Comparison of ENCODE assay signal across 28 cellular contexts in genomic region chr3:49012441-49013017, GRCh38. TPM values are rescaled to one million over a fixed set of nuclear protein-coding genes. Genes with fewer than 3 reads are reported as not detected.
DNase-seq lines count a peak whose midpoint lies in the region; FAIRE-seq and TF ChIP-seq lines count a peak whose summit lies in the region.
"Had no signal": no experiment of that assay in that cellular context is flagged by ENCODE, and none has a peak within 500 bp of the region (broad histone marks: within the 10 kb centered on the region; RNA-seq: fewer than 3 reads in every experiment).

No MANE protein-coding gene starts in this region.

- no peak overlapping the region for H3K4me3 ChIP-seq in trophoblast cell (ENCODE audit: low read depth, low read length)
- H3K4me3 ChIP-seq in ascending aorta = no peak overlapping the region
- H3K4me3 ChIP-seq: BLaER1, HAP-1, lower lobe of right lung, PC-9, tibial artery had no signal

- peak; percentile 35 for DNase-seq in 8988T
- DNase-seq in GM12891 (ENCODE audit: insufficient read length, low spot score) = no peak
- no peak for DNase-seq in epithelial cell of prostate (ENCODE audit: low read depth, low spot score)
- DNase-seq in trophoblast cell = no peak
- no peak for DNase-seq in ascending aorta (ENCODE audit: low spot score in 2 of 2)
- no peak for DNase-seq in urothelium cell line (ENCODE audit: low spot score)
- DNase-seq in kidney glomerular epithelial cell (lab: John Stamatoyannopoulos, UW) = no peak
- DNase-seq: activated CD4-positive, alpha-beta T cell treated with anti-CD3 and anti-CD28 coated beads, Interleukin-2, amount 50 U/mL, for 48 hours; activated naive CD4-positive, alpha-beta T cell treated with anti-CD3 and anti-CD28 coated beads, Interleukin-2, amount 10 ng/mL, durations not matched to agents 7 days and 5 days; amygdala; effector CD8-positive, alpha-beta T cell; erythroblast; islet precursor cell; Karpas-422; lower lobe of right lung; NCI-H1417; NCI-H2029 treated with DMSO at 0.1 percent for 48 hours; NCI-H524 treated with DMSO at 0.1 percent for 48 hours; PC-9; stimulated activated CD8-positive, alpha-beta memory T cell treated with anti-CD3 and anti-CD28 coated beads, Interleukin-4, amount 100 ng/mL, for 48 hours; stimulated activated naive CD8-positive, alpha-beta T cell treated with anti-CD3 and anti-CD28 coated beads, Interleukin-15, amount 100 ng/mL, for 72 hours; T-helper 2 cell; tibial artery had no signal

- peaks cover 6 to 13% of the 10 kb centered on the region in 2 experiments for H3K4me1 ChIP-seq in trophoblast cell (ENCODE audit: control insufficient read depth in 1 of 2, insufficient read depth in 2 of 2, low read length in 2 of 2)
- H3K4me1 ChIP-seq in ascending aorta = peaks cover 2 to 11% of the 10 kb centered on the region in 2 donors

- H4K91ac ChIP-seq in trophoblast cell (ENCODE audit: low read depth, low read length) = no peak overlapping the region

- H2AFZ ChIP-seq in trophoblast cell (ENCODE audit: insufficient read depth, low read length, poor library complexity) = no peak overlapping the region
- H2AFZ ChIP-seq: parathyroid adenoma, PC-9 had no signal

- no peak overlapping the region for H3K23ac ChIP-seq in trophoblast cell (ENCODE audit: low read length)

- no peak overlapping the region for H3K9ac ChIP-seq in trophoblast cell (ENCODE audit: low read length)
- H3K9ac ChIP-seq: BLaER1, parathyroid adenoma had no signal

- peaks cover 2% of the 10 kb centered on the region for H3K9me3 ChIP-seq in trophoblast cell (ENCODE audit: insufficient read depth, low read depth, low read length)
- no peaks in the 10 kb centered on the region for H3K9me3 ChIP-seq in ascending aorta
- H3K9me3 ChIP-seq: BLaER1, HAP-1, lower lobe of right lung, tibial artery had no signal

- H3K79me1 ChIP-seq in trophoblast cell (ENCODE audit: low read length) = peaks cover 1% of the 10 kb centered on the region

- no peak overlapping the region for H2BK120ac ChIP-seq in trophoblast cell (ENCODE audit: insufficient read depth, low read length, poor library complexity)

- H3K27ac ChIP-seq in epithelial cell of prostate (peak overlapping the region; percentile 7), trophoblast cell (ENCODE audit: low read depth, low read length) (no peak overlapping the region), ascending aorta (no peak overlapping the region)
- H3K27ac ChIP-seq: BLaER1, lower lobe of right lung, parathyroid adenoma, PC-9, tibial artery had no signal

- H3K27me3 ChIP-seq in trophoblast cell (ENCODE audit: insufficient read depth, low read length) (no peaks in the 10 kb centered on the region), ascending aorta (no peaks in the 10 kb centered on the region)
- H3K27me3 ChIP-seq: BLaER1, tibial artery had no signal

- no peak for TF ChIP-seq CTCF in ascending aorta (IDR thresholded peaks at IDR 0.05)

- no CpG with 5 or more reads among the region's 17 CpGs for WGBS in trophoblast cell (ENCODE audit: extremely low coverage, insufficient coverage, insufficient read length)

- H4K12ac ChIP-seq in trophoblast cell (ENCODE audit: low read depth, low read length) = no peak overlapping the region

- H2BK5ac ChIP-seq in trophoblast cell (ENCODE audit: low read depth, low read length, poor library complexity) = no peak overlapping the region

- H3K4ac ChIP-seq in trophoblast cell (ENCODE audit: low read depth, low read length) = peak overlapping the region; percentile 42

- H2BK12ac ChIP-seq in trophoblast cell (ENCODE audit: low read length) = no peak overlapping the region

- FAIRE-seq in GM12891 (lab: Jason Lieb, UNC) (peak; percentile 20), urothelium cell line (lab: Jason Lieb, UNC) (no peak)
- FAIRE-seq: bronchial epithelial cell, colon had no signal

- H3K14ac ChIP-seq in trophoblast cell (ENCODE audit: low read length) = no peak overlapping the region

- TF ChIP-seq POLR2A in GM12891 (IDR thresholded peaks at IDR 0.05; ENCODE audit: low read depth, low read length) = no peak

- peaks cover 6% of the 10 kb centered on the region for H3K79me2 ChIP-seq in trophoblast cell (ENCODE audit: control insufficient read depth, insufficient read depth, low read length, poor library complexity)

- H4K8ac ChIP-seq in trophoblast cell (ENCODE audit: low read depth, low read length) = no peak overlapping the region

- H2AK5ac ChIP-seq in trophoblast cell (ENCODE audit: low read length) = no peak overlapping the region

- no peak overlapping the region for H3K18ac ChIP-seq in trophoblast cell (ENCODE audit: low read length)

- H3K36me3 ChIP-seq in trophoblast cell (ENCODE audit: control insufficient read depth in 1 of 2, insufficient read depth in 2 of 2, low read length in 2 of 2) (peaks cover 57 to 60% of the 10 kb centered on the region in 2 experiments), ascending aorta (peaks cover 43 to 51% of the 10 kb centered on the region in 2 donors)

- intact Hi-C loops in ascending aorta (cut with DNase I) = no loop called here

- no peak overlapping the region for H3K4me2 ChIP-seq in trophoblast cell (ENCODE audit: low read length)
- H3K4me2 ChIP-seq: BLaER1, PC-9 had no signal

TF ChIP-seq in GM12891, 5 proteins besides CTCF, POLR2A, EP300 and RAD21:
- no peak for TF ChIP-seq SPI1 (IDR thresholded peaks at IDR 0.05; ENCODE audit: low read depth, low read length)
- TF ChIP-seq POLR2AphosphoS5 (IDR thresholded peaks at IDR 0.05; ENCODE audit: low read depth, low read length) = peak; percentile 63
TF ChIP-seq in GM12891: peak in this region for 1.

RNA-seq across cellular contexts. Expression of gene WDR6, which starts 5.3 kb away (rescaled TPM):
- polyA plus RNA-seq in GM12891 (2012; ENCODE audit: low read depth, missing spikeins) = 126 TPM
- 72.0 and 72.8 TPM in 2 replicates for polyA plus RNA-seq in trophoblast cell (2013)
- total RNA-seq in ascending aorta = 115 TPM

RNA-seq across cellular contexts. Expression of gene DALRD3, which starts 5.9 kb away (rescaled TPM):
- 22.2 TPM for polyA plus RNA-seq in GM12891 (2012; ENCODE audit: low read depth, missing spikeins)
- polyA plus RNA-seq in trophoblast cell (2013) = 26.4 and 27.5 TPM in 2 replicates
- 73.1 TPM for total RNA-seq in ascending aorta

RNA-seq across cellular contexts. Expression of gene NDUFAF3, which starts 9.4 kb away (rescaled TPM):
- 105 TPM for polyA plus RNA-seq in GM12891 (2012; ENCODE audit: low read depth, missing spikeins)
- 59.8 and 65.4 TPM in 2 replicates for polyA plus RNA-seq in trophoblast cell (2013)
- 200 TPM for total RNA-seq in ascending aorta

RNA-seq across cellular contexts. Expression of gene IMPDH2, which starts 16.7 kb away (rescaled TPM):
- polyA plus RNA-seq in GM12891 (2012; ENCODE audit: low read depth, missing spikeins) = 251 TPM
- polyA plus RNA-seq in trophoblast cell (2013) = 226 and 229 TPM in 2 replicates
- 101 TPM for total RNA-seq in ascending aorta

RNA-seq across cellular contexts. Expression of gene P4HTM, which starts 22.5 kb away (rescaled TPM):
- polyA plus RNA-seq in GM12891 (2012; ENCODE audit: low read depth, missing spikeins) = 17.9 TPM
- polyA plus RNA-seq in trophoblast cell (2013) = 7.1 and 7.2 TPM in 2 replicates
- 71.9 TPM for total RNA-seq in ascending aorta
